22 cellular contexts compared by ENCODE assay signal in the genomic region with DNA sequence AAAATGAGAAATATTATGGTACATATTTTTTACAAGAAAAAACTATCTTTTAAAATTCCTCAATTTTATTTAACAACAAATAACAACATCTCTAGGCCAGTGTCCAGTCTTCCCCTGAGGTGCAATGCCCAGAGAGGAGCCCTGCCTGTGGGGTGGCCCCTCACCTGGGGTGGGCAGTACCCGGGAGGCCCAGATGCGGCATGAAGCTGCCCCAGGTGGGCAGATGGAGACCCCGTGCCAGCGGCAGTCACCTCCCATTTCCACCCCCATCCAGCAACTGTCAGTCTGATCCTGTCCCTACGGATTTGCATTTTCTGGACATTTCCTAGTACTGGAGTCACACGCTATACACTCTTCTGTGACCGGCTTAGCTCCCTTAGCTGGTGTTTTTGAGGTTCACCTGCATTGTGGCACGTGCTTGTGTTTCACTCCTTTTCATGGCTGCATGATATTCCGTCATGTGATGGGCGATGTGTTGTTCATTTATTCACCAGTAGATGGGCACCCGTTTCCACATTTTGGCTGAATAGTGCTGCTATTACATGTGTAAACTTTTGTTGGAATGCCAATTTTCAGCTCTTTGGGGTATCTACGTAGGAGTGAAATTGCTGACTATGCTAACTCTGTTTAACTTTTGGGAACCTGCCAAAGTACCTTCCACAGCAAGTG. TPM values are rescaled to one million over a fixed set of nuclear protein-coding genes. Genes with fewer than 3 reads are reported as not detected.
DNase-seq lines count a peak whose midpoint lies in the region; ATAC-seq, FAIRE-seq and TF ChIP-seq lines count a peak whose summit lies in the region.
"Had no signal": no experiment of that assay in that cellular context is flagged by ENCODE, and none has a peak within 500 bp of the region (broad histone marks: within the 10 kb centered on the region; RNA-seq: fewer than 3 reads in every experiment).

No MANE protein-coding gene starts in this region.

- peaks cover 3% of the 10 kb centered on the region for H3K27me3 Mint-ChIP-seq in activated T-helper 17 cell treated with anti-CD3 and anti-CD28 coated beads, Interleukin-2, amount 50 U/mL, for 72 hours
- peaks cover 9% of the 10 kb centered on the region for H3K27me3 Mint-ChIP-seq in GM23338 (ENCODE audit: insufficient read depth, low read depth, poor library complexity)
- H3K27me3 Mint-ChIP-seq: activated naive CD8-positive, alpha-beta T cell treated with anti-CD3 and anti-CD28 coated beads, Interleukin-2, amount 50 U/mL, for 24 hours; T-cell had no signal

- no peak overlapping the region for H3K4me3 Mint-ChIP-seq in activated T-helper 17 cell treated with anti-CD3 and anti-CD28 coated beads, Interleukin-2, amount 50 U/mL, for 72 hours
- no peak overlapping the region for H3K4me3 Mint-ChIP-seq in GM23338
- H3K4me3 Mint-ChIP-seq: activated naive CD8-positive, alpha-beta T cell treated with anti-CD3 and anti-CD28 coated beads, Interleukin-2, amount 50 U/mL, for 24 hours; immature natural killer cell; neural progenitor cell; T-cell had no signal

- in situ Hi-C loops in GM23248 (cut with MboI), result no loop called here

- no peak for FAIRE-seq in keratinocyte (lab: Jason Lieb, UNC)
- FAIRE-seq: endothelial cell of umbilical vein, H1 had no signal

- H3K27ac ChIP-seq in GM23248 (no peak overlapping the region), keratinocyte (ENCODE audit: control insufficient read depth, insufficient read depth, low read length) (no peak overlapping the region), GM23338 (ENCODE audit: low read depth) (no peak overlapping the region)
- H3K27ac ChIP-seq: neural progenitor cell, tibial artery had no signal

- H3K9me2 ChIP-seq in GM23248 (ENCODE audit: insufficient read depth), result no peaks in the 10 kb centered on the region
- no peaks in the 10 kb centered on the region; the same call in 1 of the 2 replicates for H3K9me2 ChIP-seq in GM23338 (ENCODE audit: insufficient read depth)

- no peaks in the 10 kb centered on the region for H3K9me3 Mint-ChIP-seq in activated T-helper 17 cell treated with anti-CD3 and anti-CD28 coated beads, Interleukin-2, amount 50 U/mL, for 72 hours
- H3K9me3 Mint-ChIP-seq in GM23338, result peaks cover 48% of the 10 kb centered on the region
- H3K9me3 Mint-ChIP-seq: activated naive CD8-positive, alpha-beta T cell treated with anti-CD3 and anti-CD28 coated beads, Interleukin-2, amount 50 U/mL, for 24 hours; immature natural killer cell; T-cell had no signal

- H3K9ac ChIP-seq in GM23248 (no peak overlapping the region), keratinocyte (ENCODE audit: control insufficient read depth, extremely low read depth, insufficient read depth, low read length) (no peak overlapping the region)
- H3K9ac ChIP-seq: neural progenitor cell had no signal

- H3K79me2 ChIP-seq in GM23248 (ENCODE audit: insufficient read depth) (no peaks in the 10 kb centered on the region), keratinocyte (ENCODE audit: control insufficient read depth, insufficient read depth, low read length) (no peaks in the 10 kb centered on the region), GM23338 (replicated peaks; ENCODE audit: insufficient read depth) (no peaks in the 10 kb centered on the region)

- H3K27me3 ChIP-seq in GM23248 (replicated peaks; ENCODE audit: insufficient read depth) (no peaks in the 10 kb centered on the region), keratinocyte (ENCODE audit: control insufficient read depth, extremely low read depth, insufficient read depth, low read length) (no peaks in the 10 kb centered on the region), GM23338 (ENCODE audit: insufficient read depth) (no peaks in the 10 kb centered on the region)
- H3K27me3 ChIP-seq: tibial artery had no signal

- no peaks in the 10 kb centered on the region for H3K4me1 ChIP-seq in GM23248 (ENCODE audit: insufficient read depth)
- H3K4me1 ChIP-seq in keratinocyte (ENCODE audit: control insufficient read depth, extremely low read depth, insufficient read depth, low read length), result no peaks in the 10 kb centered on the region
- no peaks in the 10 kb centered on the region for H3K4me1 ChIP-seq in GM23338 (ENCODE audit: insufficient read depth)
- H3K4me1 ChIP-seq: neural progenitor cell, tibial artery had no signal

- H3K36me3 ChIP-seq in GM23248 (ENCODE audit: low read depth), result no peaks in the 10 kb centered on the region
- H3K36me3 ChIP-seq in keratinocyte (ENCODE audit: control insufficient read depth in 2 of 2, extremely low read depth in 1 of 2, insufficient read depth in 2 of 2, low read length in 2 of 2), result no peaks in the 10 kb centered on the region
- H3K36me3 ChIP-seq in GM23338 (ENCODE audit: insufficient read depth), result no peaks in the 10 kb centered on the region
- H3K36me3 ChIP-seq: neural progenitor cell, tibial artery had no signal

- peaks cover 7% of the 10 kb centered on the region for H3K4me1 Mint-ChIP-seq in activated T-helper 17 cell treated with anti-CD3 and anti-CD28 coated beads, Interleukin-2, amount 50 U/mL, for 72 hours
- H3K4me1 Mint-ChIP-seq in GM23338, result no peaks in the 10 kb centered on the region
- H3K4me1 Mint-ChIP-seq: activated naive CD8-positive, alpha-beta T cell treated with anti-CD3 and anti-CD28 coated beads, Interleukin-2, amount 50 U/mL, for 24 hours; immature natural killer cell; neural progenitor cell; T-cell had no signal

- TF ChIP-seq CTCF in keratinocyte (optimal IDR thresholded peaks at IDR 0.05 in 1 of 3, IDR thresholded peaks at IDR 0.05 in 1 of 3, conservative IDR thresholded peaks at IDR 0.05 in 1 of 3; ENCODE audit: extremely low read depth in 1 of 3, insufficient read depth in 2 of 3, low read length in 3 of 3) (peak in 2 of 3 experiments; percentile 41 to 47), GM23338 (conservative IDR thresholded peaks at IDR 0.05; ENCODE audit: low read depth in 2 of 2) (peak in 1 of 2 experiments; percentile 11; a peak in 1 of 4 replicates)

- DNase-seq in CD1c-positive myeloid dendritic cell (ENCODE audit: extremely low spot score) (peak; percentile 17), GM23248 (peak; percentile 25), keratinocyte (ENCODE audit: low read depth, low spot score) (no peak), GM23338 (ENCODE audit: low spot score) (no peak), medulla oblongata (ENCODE audit: extremely low spot score) (no peak), Right ventricle myocardium inferior (ENCODE audit: missing footprints) (no peak)
- DNase-seq: activated CD4-positive, CD25-positive, alpha-beta regulatory T cell; activated naive CD8-positive, alpha-beta T cell treated with anti-CD3 and anti-CD28 coated beads, Interleukin-2, amount 50 U/mL, for 24 hours; activated T-cell treated with anti-CD3 and anti-CD28 coated beads for 4 hours; C1 segment of cervical spinal cord; cerebellar nuclear complex; glutamatergic neuron; immature natural killer cell; NCI-H526; stimulated activated CD4-positive, alpha-beta T cell treated with anti-CD3 and anti-CD28 coated beads, Interleukin-4, amount 100 ng/mL, for 1 hour; T-cell; tibial artery had no signal

- no peaks in the 10 kb centered on the region for H3K36me3 Mint-ChIP-seq in activated T-helper 17 cell treated with anti-CD3 and anti-CD28 coated beads, Interleukin-2, amount 50 U/mL, for 72 hours (ENCODE audit: low read depth)
- peaks cover 4% of the 10 kb centered on the region; the same call in 2 of the 3 replicates for H3K36me3 Mint-ChIP-seq in GM23338 (ENCODE audit: low read depth)
- H3K36me3 Mint-ChIP-seq: T-cell had no signal

- no peaks in the 10 kb centered on the region for H3F3A ChIP-seq in GM23248 (ENCODE audit: insufficient read depth)
- H3F3A ChIP-seq in GM23338 (replicated peaks; ENCODE audit: low read depth), result no peaks in the 10 kb centered on the region

- no peaks in the 10 kb centered on the region for H3K9me1 ChIP-seq in keratinocyte (ENCODE audit: control insufficient read depth, extremely low read depth, insufficient read depth, low read length)

- H3K27ac Mint-ChIP-seq in activated T-helper 17 cell treated with anti-CD3 and anti-CD28 coated beads, Interleukin-2, amount 50 U/mL, for 72 hours, result no peak overlapping the region
- H3K27ac Mint-ChIP-seq in GM23338, result no peak overlapping the region
- H3K27ac Mint-ChIP-seq: activated naive CD8-positive, alpha-beta T cell treated with anti-CD3 and anti-CD28 coated beads, Interleukin-2, amount 50 U/mL, for 24 hours; immature natural killer cell; neural progenitor cell; T-cell had no signal

- H3K4me2 ChIP-seq in GM23248 (ENCODE audit: unreplicated experiment), result no peak overlapping the region
- no peak overlapping the region for H3K4me2 ChIP-seq in keratinocyte (ENCODE audit: control insufficient read depth, extremely low read depth, insufficient read depth, low read depth, low read length)
- no peak overlapping the region for H3K4me2 ChIP-seq in GM23338
- H3K4me2 ChIP-seq: neural progenitor cell had no signal

- no peak overlapping the region for H2AFZ ChIP-seq in GM23248
- no peak overlapping the region for H2AFZ ChIP-seq in keratinocyte (ENCODE audit: control insufficient read depth, low read length)
- no peak overlapping the region for H2AFZ ChIP-seq in GM23338
- H2AFZ ChIP-seq: neural progenitor cell had no signal

- intact Hi-C loops in Right ventricle myocardium inferior (cut with DNase I), result no loop called here

- no peaks in the 10 kb centered on the region for H4K20me1 ChIP-seq in GM23248 (ENCODE audit: insufficient read depth)
- no peaks in the 10 kb centered on the region for H4K20me1 ChIP-seq in keratinocyte (ENCODE audit: control insufficient read depth, extremely low read depth, insufficient read depth, low read length)
- no peaks in the 10 kb centered on the region for H4K20me1 ChIP-seq in GM23338 (replicated peaks; ENCODE audit: insufficient read depth)

- ATAC-seq in activated T-helper 17 cell treated with anti-CD3 and anti-CD28 coated beads, Interleukin-2, amount 50 U/mL, for 72 hours (replicated peaks), result peak; percentile 28
- no peak for ATAC-seq in GM23338
- ATAC-seq in Right ventricle myocardium inferior, result no peak
- ATAC-seq: activated naive CD8-positive, alpha-beta T cell treated with anti-CD3 and anti-CD28 coated beads, Interleukin-2, amount 50 U/mL, for 24 hours; sciatic nerve; T-cell had no signal

- no peaks in the 10 kb centered on the region for H3K9me3 ChIP-seq in GM23248 (ENCODE audit: low read depth)
- H3K9me3 ChIP-seq in keratinocyte (ENCODE audit: control insufficient read depth, low read depth, low read length), result no peaks in the 10 kb centered on the region
- H3K9me3 ChIP-seq: tibial artery had no signal

- no peak overlapping the region for H3K4me3 ChIP-seq in GM23248
- no peak overlapping the region for H3K4me3 ChIP-seq in keratinocyte (ENCODE audit: control insufficient read depth in 2 of 3, extremely low read depth in 1 of 3, insufficient read depth in 2 of 3, low read depth in 1 of 3, low read length in 3 of 3)
- no peak overlapping the region for H3K4me3 ChIP-seq in GM23338
- H3K4me3 ChIP-seq: neural progenitor cell, tibial artery had no signal

- dilution Hi-C loops in keratinocyte (cut with MboI; ENCODE audit: extremely low pct_ligation_motif_present, low sequenced_read_pairs), result no loop called here

- 70 to 71% methylated on average over 12 of the region's 12 CpGs for WGBS in GM23248 (ENCODE audit: low coverage in 1 of 2, low lambda C conversion rate in 2 of 2, missing lambda C conversion rate in 2 of 2), 2 experiments

RNA-seq across cellular contexts. Expression of a gene that starts 11.9 kb away (rescaled TPM):
- total RNA-seq in GM23248 (2014; rRNA removed; shearing (Covaris generic)), result 53.4 and 85.0 TPM in 2 replicates
- polyA plus RNA-seq in GM23248 (2016; fragmentation: Nextera tagmentation; extraction: Ambion mirVana), result 57.3 and 61.6 TPM in 2 replicates
- total RNA-seq in activated T-helper 17 cell treated with anti-CD3 and anti-CD28 coated beads, Interleukin-2, amount 50 U/mL, for 72 hours, result 10 to 100 TPM; 61.4 to 62.8 TPM
- 89.7 to 106 TPM (median 106 TPM) in 3 replicates for polyA plus RNA-seq in keratinocyte
- polyA plus RNA-seq in keratinocyte (2011; ENCODE audit: low read depth), result 73.2 TPM
- 61.8 and 93.8 TPM in 2 replicates for polyA plus RNA-seq in keratinocyte (2011; cell fraction: cytosol; rRNA removed)
- 139 and 153 TPM in 2 replicates for polyA plus RNA-seq in keratinocyte (2011; cell fraction: nucleus; rRNA removed)
- 47.3 and 90.6 TPM in 2 replicates for polyA plus RNA-seq in keratinocyte (2012; ENCODE audit: low replicate concordance)
- polyA minus RNA-seq in keratinocyte, result 54.2 to 174 TPM (median 60.2 TPM) in 3 replicates
- polyA minus RNA-seq in keratinocyte (2011; cell fraction: cytosol; rRNA and poly(A)+ RNA removed), result 148 TPM
- polyA minus RNA-seq in keratinocyte (2011; cell fraction: nucleus; rRNA and poly(A)+ RNA removed), result 90.4 and 91.3 TPM in 2 replicates
- 99.0 and 120 TPM in 2 replicates for total RNA-seq in GM23338 (2014; rRNA removed; shearing (Covaris generic))
- polyA plus RNA-seq in GM23338 (2016; fragmentation: Nextera tagmentation; extraction: Ambion mirVana), result 48.3 and 49.8 TPM in 2 replicates
- 50.4 TPM for total RNA-seq in Right ventricle myocardium inferior

RNA-seq across cellular contexts. Expression of a gene that starts 28.9 kb away (rescaled TPM):
- total RNA-seq in GM23248 (2014; rRNA removed; shearing (Covaris generic)), result 160 and 270 TPM in 2 replicates
- polyA plus RNA-seq in GM23248 (2016; fragmentation: Nextera tagmentation; extraction: Ambion mirVana) (40.1 and 44.6 TPM in 2 replicates), keratinocyte (46.9 to 74.5 TPM (median 71.9 TPM) in 3 replicates), GM23338 (2016; fragmentation: Nextera tagmentation; extraction: Ambion mirVana) (74.0 and 89.2 TPM in 2 replicates)
- 100 to 1,000 TPM; 117 to 173 TPM for total RNA-seq in activated T-helper 17 cell treated with anti-CD3 and anti-CD28 coated beads, Interleukin-2, amount 50 U/mL, for 72 hours
- polyA plus RNA-seq in keratinocyte (2011; ENCODE audit: low read depth), result 40.9 TPM
- 41.4 and 91.5 TPM in 2 replicates for polyA plus RNA-seq in keratinocyte (2011; cell fraction: cytosol; rRNA removed)
- polyA plus RNA-seq in keratinocyte (2011; cell fraction: nucleus; rRNA removed), result 79.7 and 151 TPM in 2 replicates
- polyA plus RNA-seq in keratinocyte (2012; ENCODE audit: low replicate concordance), result 65.1 and 86.5 TPM in 2 replicates
- polyA minus RNA-seq in keratinocyte, result 70.2 to 117 TPM (median 93.3 TPM) in 3 replicates
- 250 TPM for polyA minus RNA-seq in keratinocyte (2011; cell fraction: cytosol; rRNA and poly(A)+ RNA removed)
- polyA minus RNA-seq in keratinocyte (2011; cell fraction: nucleus; rRNA and poly(A)+ RNA removed), result 68.6 and 73.2 TPM in 2 replicates
- total RNA-seq in GM23338 (2014; rRNA removed; shearing (Covaris generic)), result 125 and 192 TPM in 2 replicates
- 121 TPM for total RNA-seq in Right ventricle myocardium inferior

Comparison
In these comparisons a context has a peak if more than half of its experiments do, and no peak if none do; other contexts are left out.
1. DNase-seq: peak in CD1c-positive myeloid dendritic cell (single experiment) and GM23248 (single experiment); none in keratinocyte (single experiment), GM23338 (single experiment), medulla oblongata (single experiment) and Right ventricle myocardium inferior (single experiment).